In the genomic region with DNA sequence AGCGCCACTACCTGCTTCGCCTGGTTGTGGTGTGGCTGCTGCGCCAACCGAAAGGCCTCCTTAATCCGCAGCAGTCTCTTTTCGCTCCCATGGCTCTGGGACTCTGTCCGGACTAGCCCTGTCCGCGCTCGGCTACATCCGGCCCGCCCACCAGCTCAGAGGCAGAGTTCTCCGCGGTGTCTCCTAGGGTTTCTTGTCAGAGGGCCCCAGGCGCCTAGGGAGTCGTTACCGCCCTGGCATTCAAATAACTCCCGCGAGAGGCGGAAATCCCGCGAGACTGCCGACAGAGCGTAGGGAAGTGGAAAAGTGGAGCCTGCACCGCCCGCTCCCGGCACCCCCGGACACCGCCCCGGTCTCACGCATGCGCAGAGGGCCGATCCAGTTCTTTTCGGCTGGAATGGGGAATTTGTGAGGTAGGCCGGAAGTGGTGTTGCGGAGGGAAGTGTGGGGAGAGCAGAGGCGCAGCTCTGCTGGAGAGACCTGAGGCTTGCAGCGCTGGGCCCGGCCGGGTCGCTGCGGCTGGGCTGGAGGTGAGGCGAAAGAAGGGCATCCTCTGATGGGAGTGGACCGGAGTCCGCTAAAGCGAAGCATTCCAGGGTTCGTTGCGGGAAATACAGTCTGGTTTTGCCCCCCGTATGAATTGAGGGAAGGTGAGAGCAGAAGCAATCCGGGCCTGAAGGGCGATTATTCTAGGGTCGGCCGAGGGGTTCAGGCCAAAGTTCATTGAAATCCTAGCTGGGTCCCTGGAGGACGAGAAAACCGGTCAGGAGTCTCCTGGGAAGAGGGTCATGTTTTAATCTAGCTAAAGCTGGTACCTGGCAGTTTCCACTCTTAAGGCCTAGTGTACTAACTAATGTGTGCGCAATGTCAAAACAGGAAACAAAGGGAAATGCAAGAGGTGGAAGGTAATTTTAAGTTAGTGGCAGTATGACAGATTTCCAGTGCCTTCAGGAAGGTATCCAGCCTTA, we compare ENCODE assay signal across 1 cellular context.
TF ChIP-seq lines count a peak whose summit lies in the region.

Gene FAM200B, plus strand, starts transcription at position 456 of the 968 bp plus-strand sequence. CDS start 5,151 bp downstream, outside the sequence.

TF ChIP-seq in HepG2, 621 proteins besides CTCF, POLR2A, EP300 and RAD21 (continued from another document and continues in another):
- TF ChIP-seq BCLAF1 (IDR thresholded peaks at IDR 0.05) (no peak), KDM6A (CRISPR knock-in tag; IDR thresholded peaks at IDR 0.05; ENCODE audit: low read depth) (0 out of 2 replicates have a peak, but pooled peaks have one; percentile 15), REL (CRISPR knock-in tag; conservative IDR thresholded peaks at IDR 0.05) (no peak), TFAP4 (IDR thresholded peaks at IDR 0.05; ENCODE audit: borderline replicate concordance, low read depth) (no peak), ZNF142 (CRISPR knock-in tag; IDR thresholded peaks at IDR 0.05) (peak; percentile 55; the same call in 1 of the 2 replicates), THYN1 (CRISPR knock-in tag; IDR thresholded peaks at IDR 0.05; ENCODE audit: borderline replicate concordance, low read depth) (no peak), ZNF180 (CRISPR knock-in tag; IDR thresholded peaks at IDR 0.05; ENCODE audit: borderline replicate concordance, low read depth) (no peak; the same call in 1 of the 2 replicates), RNF219 (CRISPR knock-in tag; IDR thresholded peaks at IDR 0.05) (no peak; the same call in 1 of the 2 replicates), YEATS2 (CRISPR knock-in tag; IDR thresholded peaks at IDR 0.05; ENCODE audit: borderline replicate concordance) (peak; percentile 79; the same call in 1 of the 2 replicates), ZNF784 (CRISPR knock-in tag; IDR thresholded peaks at IDR 0.05; ENCODE audit: borderline replicate concordance) (no peak), TOE1 (CRISPR knock-in tag; IDR thresholded peaks at IDR 0.05) (peak; percentile 95; the same call in 1 of the 2 replicates), ZNF205 (CRISPR knock-in tag; IDR thresholded peaks at IDR 0.05) (peak; percentile 99), MZF1 (CRISPR knock-in tag; IDR thresholded peaks at IDR 0.05; ENCODE audit: borderline replicate concordance) (no peak; the same call in 1 of the 2 replicates), PRDM10 (CRISPR knock-in tag; IDR thresholded peaks at IDR 0.05; ENCODE audit: low read depth) (peak; percentile 76; the same call in 1 of the 2 replicates), ZNF230 (CRISPR knock-in tag; IDR thresholded peaks at IDR 0.05) (peak; percentile 56; the same call in 1 of the 2 replicates), FOXO1 (CRISPR knock-in tag; IDR thresholded peaks at IDR 0.05) (no peak; the same call in 1 of the 2 replicates), ZNF703 (CRISPR knock-in tag; IDR thresholded peaks at IDR 0.05; ENCODE audit: borderline replicate concordance) (no peak; the same call in 1 of the 2 replicates), SMAD1 (CRISPR knock-in tag; IDR thresholded peaks at IDR 0.05; ENCODE audit: borderline replicate concordance, low read depth) (no peak; the same call in 1 of the 2 replicates), ZNF878 (CRISPR knock-in tag; IDR thresholded peaks at IDR 0.05) (peak; percentile 94), ZNF12 (CRISPR knock-in tag; IDR thresholded peaks at IDR 0.05) (no peak; the same call in 1 of the 2 replicates), PREB (CRISPR knock-in tag; IDR thresholded peaks at IDR 0.05) (no peak), FOXK1 (CRISPR knock-in tag; IDR thresholded peaks at IDR 0.05; ENCODE audit: borderline replicate concordance, low read depth) (peak; percentile 40; the same call in 1 of the 2 replicates), MIER2 (CRISPR knock-in tag; IDR thresholded peaks at IDR 0.05) (no peak; the same call in 1 of the 2 replicates)
- TF ChIP-seq, protein P1, sequence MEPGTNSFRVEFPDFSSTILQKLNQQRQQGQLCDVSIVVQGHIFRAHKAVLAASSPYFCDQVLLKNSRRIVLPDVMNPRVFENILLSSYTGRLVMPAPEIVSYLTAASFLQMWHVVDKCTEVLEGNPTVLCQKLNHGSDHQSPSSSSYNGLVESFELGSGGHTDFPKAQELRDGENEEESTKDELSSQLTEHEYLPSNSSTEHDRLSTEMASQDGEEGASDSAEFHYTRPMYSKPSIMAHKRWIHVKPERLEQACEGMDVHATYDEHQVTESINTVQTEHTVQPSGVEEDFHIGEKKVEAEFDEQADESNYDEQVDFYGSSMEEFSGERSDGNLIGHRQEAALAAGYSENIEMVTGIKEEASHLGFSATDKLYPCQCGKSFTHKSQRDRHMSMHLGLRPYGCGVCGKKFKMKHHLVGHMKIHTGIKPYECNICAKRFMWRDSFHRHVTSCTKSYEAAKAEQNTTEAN (CRISPR knock-in tag; conservative IDR thresholded peaks at IDR 0.05), result peak; percentile 69
- TF ChIP-seq, protein P2, sequence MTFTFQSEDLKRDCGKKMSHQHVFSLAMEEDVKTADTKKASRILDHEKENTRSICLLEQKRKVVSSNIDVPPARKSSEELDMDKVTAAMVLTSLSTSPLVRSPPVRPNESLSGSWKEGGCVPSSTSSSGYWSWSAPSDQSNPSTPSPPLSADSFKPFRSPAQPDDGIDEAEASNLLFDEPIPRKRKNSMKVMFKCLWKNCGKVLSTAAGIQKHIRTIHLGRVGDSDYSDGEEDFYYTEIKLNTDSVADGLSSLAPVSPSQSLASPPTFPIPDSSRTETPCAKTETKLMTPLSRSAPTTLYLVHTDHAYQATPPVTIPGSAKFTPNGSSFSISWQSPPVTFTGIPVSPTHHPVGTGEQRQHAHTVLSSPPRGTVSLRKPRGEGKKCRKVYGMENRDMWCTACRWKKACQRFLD (CRISPR knock-in tag; IDR thresholded peaks at IDR 0.05; ENCODE audit: borderline replicate concordance), result peak; percentile 82; the same call in 1 of the 2 replicates
